10 cellular contexts compared by ENCODE assay signal in the genomic region with DNA sequence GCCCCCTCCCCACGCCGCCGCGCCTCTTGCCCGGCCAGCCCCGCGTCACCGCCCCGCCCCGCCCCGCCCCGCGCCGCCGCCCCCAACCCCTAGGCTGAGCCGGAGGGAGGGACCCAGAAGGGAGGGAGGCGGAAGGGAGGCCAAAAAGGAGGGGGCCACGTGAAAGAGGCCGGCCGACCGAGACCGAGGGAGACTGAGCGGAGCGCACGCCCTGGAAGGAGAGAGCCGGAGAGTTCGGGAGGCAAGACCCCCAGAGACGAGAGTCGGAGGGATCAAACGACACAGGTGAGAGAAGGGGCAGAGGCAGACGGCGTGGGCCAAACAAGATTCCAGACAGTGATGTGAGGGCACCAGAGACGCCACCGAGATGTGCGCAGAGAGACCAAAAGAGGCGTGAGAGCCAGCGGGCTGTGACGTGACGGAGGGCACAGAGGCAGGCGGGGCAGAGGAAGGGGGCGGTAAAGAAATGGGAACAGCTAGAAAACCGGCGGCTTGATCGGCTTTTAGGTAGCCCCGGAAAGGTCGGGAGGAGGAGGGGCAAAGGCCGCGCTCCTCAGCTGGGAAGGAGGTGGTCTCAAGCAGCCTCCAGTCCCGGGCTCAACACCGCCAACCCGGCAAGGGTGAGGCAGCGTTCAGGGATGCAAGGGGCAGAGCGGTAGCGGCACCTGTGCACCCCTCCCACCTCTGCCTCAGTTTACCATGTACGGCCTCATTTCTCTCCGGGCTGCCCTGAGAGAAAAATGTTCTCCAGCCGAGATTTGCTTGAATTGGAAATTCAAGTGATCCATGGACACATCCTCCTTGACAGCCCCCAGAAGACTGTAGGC. TPM values are rescaled to one million over a fixed set of nuclear protein-coding genes. Genes with fewer than 3 reads are reported as not detected.
DNase-seq lines count a peak whose midpoint lies in the region; ATAC-seq and TF ChIP-seq lines count a peak whose summit lies in the region.
"Had no signal": no experiment of that assay in that cellular context is flagged by ENCODE, and none has a peak within 500 bp of the region (broad histone marks: within the 10 kb centered on the region; RNA-seq: fewer than 3 reads in every experiment).

No MANE protein-coding gene starts in this region.

- H3K9me3 ChIP-seq in lower lobe of right lung, result no peaks in the 10 kb centered on the region
- no peaks in the 10 kb centered on the region for H3K9me3 ChIP-seq in ovary

- TF ChIP-seq CTCF in lower lobe of right lung (IDR thresholded peaks at IDR 0.05) (no peak), ovary (IDR thresholded peaks at IDR 0.05) (no peak)

- no peak for TF ChIP-seq EP300 in ovary (IDR thresholded peaks at IDR 0.05)

- H3K36me3 ChIP-seq in lower lobe of right lung (no peaks in the 10 kb centered on the region), ovary (no peaks in the 10 kb centered on the region)

- 2% methylated on average over 52 to 57 of the region's 57 CpGs for WGBS in ovary, 3 donors

- H3K27me3 ChIP-seq in lower lobe of right lung (ENCODE audit: low read depth) (peaks cover 96% of the 10 kb centered on the region), ovary (peaks cover 11% of the 10 kb centered on the region)

- TF ChIP-seq POLR2A in ovary (IDR thresholded peaks at IDR 0.05), result no peak

- ATAC-seq in lower lobe of right lung (no peak), HG03460 (IDR thresholded peaks at IDR 0.05; ENCODE audit: unreplicated experiment) (no peak), HG02678 (IDR thresholded peaks at IDR 0.05; ENCODE audit: unreplicated experiment) (no peak)

- no peak overlapping the region for H3K27ac ChIP-seq in lower lobe of right lung
- no peak overlapping the region for H3K27ac ChIP-seq in ovary

- DNase-seq in stimulated activated CD4-positive, alpha-beta T cell treated with anti-CD3 and anti-CD28 coated beads, Interleukin-4, amount 100 ng/mL, for 48 hours (ENCODE audit: low read depth in 2 of 2), result peak; percentile 25 to 43
- DNase-seq in stimulated activated CD4-positive, alpha-beta T cell treated with anti-CD3 and anti-CD28 coated beads, Interleukin-4, amount 100 ng/mL, for 24 hours, result no peak
- DNase-seq in activated T-cell treated with anti-CD3 and anti-CD28 coated beads for 4 hours (peak; percentile 19), lower lobe of right lung (no peak), ovary (no peak)
- no peak for DNase-seq in activated effector memory CD4-positive, alpha-beta T cell treated with anti-CD3 and anti-CD28 coated beads, Interleukin-2, amount 50 U/mL, for 16 hours
- DNase-seq: hypothalamus had no signal

- peak overlapping the region; percentile 28 for H3K4me3 ChIP-seq in lower lobe of right lung
- H3K4me3 ChIP-seq in ovary, result no peak overlapping the region

- H3K4me1 ChIP-seq in lower lobe of right lung, result peaks cover 68% of the 10 kb centered on the region
- peaks cover 8% of the 10 kb centered on the region for H3K4me1 ChIP-seq in ovary (ENCODE audit: insufficient read depth)

- intact Hi-C loops in lower lobe of right lung (cut with DNase I), result no loop called here
- intact Hi-C loops in ovary (cut with DNase I), result no loop called here

RNA-seq across cellular contexts. Expression of a gene that starts 0.4 kb away (rescaled TPM):
- not detected for total RNA-seq in lower lobe of right lung
- total RNA-seq in ovary, result not detected
- polyA plus RNA-seq in ovary, result under 1 TPM in 1 of 2 donors, not detected in 1; 0.07 TPM
- total RNA-seq: T-helper 2 cell treated with Interferon-gamma antibody and Interleukin-4, amounts not matched to agents 100 ng/mL and 5 ng/mL, for 36 hours had no signal

Comparison
In these comparisons a context has a peak if more than half of its experiments do, and no peak if none do; other contexts are left out.
1. DNase-seq: peak in stimulated activated CD4-positive, alpha-beta T cell treated with anti-CD3 and anti-CD28 coated beads, Interleukin-4, amount 100 ng/mL, for 48 hours (2 of 2) and activated T-cell treated with anti-CD3 and anti-CD28 coated beads for 4 hours (single experiment); none in stimulated activated CD4-positive, alpha-beta T cell treated with anti-CD3 and anti-CD28 coated beads, Interleukin-4, amount 100 ng/mL, for 24 hours (single experiment), lower lobe of right lung (single experiment), activated effector memory CD4-positive, alpha-beta T cell treated with anti-CD3 and anti-CD28 coated beads, Interleukin-2, amount 50 U/mL, for 16 hours (single experiment) and ovary (0 of 5).